7 cellular contexts compared by ENCODE assay signal in the genomic region with DNA sequence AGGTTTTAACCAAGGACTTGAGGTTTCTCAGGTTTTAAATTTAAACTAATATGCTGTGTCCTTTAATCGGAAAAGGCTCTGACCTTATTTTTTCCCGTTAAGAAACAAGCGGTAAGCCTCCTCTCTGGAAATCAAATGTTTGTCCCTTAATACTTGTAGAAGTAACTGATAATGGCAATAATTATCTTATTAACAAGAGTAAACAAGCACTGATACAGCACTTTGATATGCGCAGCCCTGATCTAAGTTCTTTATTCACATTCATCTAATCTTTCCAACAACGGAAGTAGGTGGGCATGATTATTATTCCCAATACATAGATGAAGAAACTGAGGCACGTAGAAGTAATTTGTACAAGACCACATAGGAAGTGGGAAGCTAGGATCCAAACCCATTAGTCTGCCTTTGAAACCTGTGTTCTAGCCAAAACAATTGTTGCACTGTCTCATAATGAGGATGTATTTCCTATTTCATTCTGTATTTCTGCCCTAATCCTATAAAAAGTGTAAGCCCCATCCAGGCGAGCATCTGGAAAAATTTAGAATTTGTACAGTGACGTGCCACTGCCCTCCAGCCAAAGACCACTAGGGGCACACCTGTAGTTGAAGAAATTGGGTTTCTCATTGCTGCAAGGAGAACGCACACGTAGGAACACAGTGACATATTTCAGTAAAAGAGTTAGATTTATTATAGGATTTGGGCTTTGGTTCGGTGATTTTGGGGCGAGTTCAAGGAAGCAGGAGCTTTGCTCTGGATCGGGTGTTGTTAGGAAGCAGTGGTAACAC. TPM values are rescaled to one million over a fixed set of nuclear protein-coding genes. Genes with fewer than 3 reads are reported as not detected.
DNase-seq lines count a peak whose midpoint lies in the region; ATAC-seq and TF ChIP-seq lines count a peak whose summit lies in the region.

No MANE protein-coding gene starts in this region.

- DNase-seq in PC-3: no peak
- no peak for DNase-seq in epithelial cell of prostate (ENCODE audit: low read depth, low spot score)
- DNase-seq in retina: peak; percentile 10
- no peak for DNase-seq in LoVo (ENCODE audit: low spot score)
- no peak for DNase-seq in AG08395 (ENCODE audit: low spot score)

- no peaks in the 10 kb centered on the region for H3K9me2 ChIP-seq in PC-3 (replicated peaks; ENCODE audit: low read length)

- CTCF ChIA-PET in PC-3 (lab: Charles Lee): interaction anchor here (0.6 to 1.1 kb wide), 3 partner anchors 117 to 170 kb away, joined by 3 to 4 read pairs (median 4); no protein-coding TSS in a partner anchor

- H4K20me1 ChIP-seq in PC-3 (ENCODE audit: low read length): no peaks in the 10 kb centered on the region

- H3K4me2 ChIP-seq in PC-3 (ENCODE audit: low read length): peak overlapping the region; percentile 80

- no peaks in the 10 kb centered on the region for H3F3A ChIP-seq in PC-3 (ENCODE audit: low read length, unreplicated experiment)

- H3K27ac ChIP-seq in PC-3 (ENCODE audit: low read length) (0 out of 2 replicates have a peak overlapping the region, but pooled peaks have one; percentile 17), epithelial cell of prostate (peak overlapping the region; percentile 76)

- TSS peak; percentile 44 for BruUV-seq in PC-3 (replicated peaks; lab: Mats Ljungman, UMichigan)

- TF ChIP-seq CTCF in PC-3 (conservative IDR thresholded peaks at IDR 0.05; ENCODE audit: low read depth, low read length): peak; percentile 27; the same call in 1 of the 2 replicates

- H3K36me3 ChIP-seq in PC-3 (ENCODE audit: low read depth, low read length): no peaks in the 10 kb centered on the region

- POLR2A ChIA-PET in PC-3 (lab: Charles Lee; ENCODE audit: unreplicated experiment): interaction anchor here (0.6 kb wide), 1 partner anchor 231 kb away, joined by 3 read pairs; no protein-coding TSS in a partner anchor

- peak overlapping the region; percentile 89 for H2AFZ ChIP-seq in PC-3 (ENCODE audit: low read length)

- H3K27me3 ChIP-seq in PC-3 (ENCODE audit: low read length): no peaks in the 10 kb centered on the region

- intact Hi-C loops in PC-3 (cut with micrococcal nuclease): loop anchor here (1.0 kb wide), 2 partner anchors 117 to 146 kb away; a partner anchor contains a TSS

- H3K9me3 ChIP-seq in PC-3 (ENCODE audit: low read length): no peaks in the 10 kb centered on the region

- peak; percentile 22 for ATAC-seq in GM18868 (IDR thresholded peaks at IDR 0.05; ENCODE audit: unreplicated experiment)
- ATAC-seq in PC-3: no peak
- ATAC-seq in GM18520 (IDR thresholded peaks at IDR 0.05; ENCODE audit: unreplicated experiment): no peak

- H3K9ac ChIP-seq in PC-3 (ENCODE audit: low read length): peak overlapping the region; percentile 61

- H3K4me3 ChIP-seq in PC-3 (ENCODE audit: low read length): peak overlapping the region; percentile 95

- H3K79me2 ChIP-seq in PC-3 (ENCODE audit: low read length): peaks cover 17% of the 10 kb centered on the region

- peaks cover 12% of the 10 kb centered on the region for H3K4me1 ChIP-seq in PC-3 (ENCODE audit: insufficient read depth, low read length)

RNA-seq across cellular contexts. Expression of a gene that starts 0.6 kb away (rescaled TPM):
- not detected in 2 replicates for total RNA-seq in PC-3 (2014; rRNA removed)

RNA-seq across cellular contexts. Expression of a gene that starts 0.7 kb away (rescaled TPM):
- 30.4 and 34.0 TPM in 2 replicates for total RNA-seq in PC-3 (2014; rRNA removed)
